Comparison of ENCODE assay signal across 28 cellular contexts in genomic region chr3:106114220-106114619, GRCh38.
DNase-seq lines count a peak whose midpoint lies in the region; TF ChIP-seq lines count a peak whose summit lies in the region.
"Had no signal": no experiment of that assay in that cellular context is flagged by ENCODE, and none has a peak within 500 bp of the region (broad histone marks: within the 10 kb centered on the region; RNA-seq: fewer than 3 reads in every experiment).

No MANE protein-coding gene starts in this region.

- no peaks in the 10 kb centered on the region for H3K27me3 Mint-ChIP-seq in MCF 10A (ENCODE audit: insufficient read depth, unreplicated experiment)
- H3K27me3 Mint-ChIP-seq: central memory CD8-positive, alpha-beta T cell; progenitor cell of endocrine pancreas had no signal

- BruUV-seq in MCF 10A (replicated peaks; lab: Mats Ljungman, UMichigan), result no TSS peak

- POLR2A ChIA-PET in MCF 10A (lab: Yijun Ruan, JAX), result no interaction called here

- H3K9me3 ChIP-seq in breast epithelium (no peaks in the 10 kb centered on the region), esophagus squamous epithelium (no peaks in the 10 kb centered on the region)
- H3K9me3 ChIP-seq: HAP-1, stomach, upper lobe of left lung had no signal

- DNase-seq in MCF 10A (ENCODE audit: unreplicated experiment) (no peak), breast epithelium (ENCODE audit: low spot score in 2 of 2) (no peak), amniotic epithelial cell (ENCODE audit: low read depth) (peak; percentile 78), fibroblast of the aortic adventitia (ENCODE audit: low read depth) (peak; percentile 61), hepatic stellate cell (ENCODE audit: low spot score) (no peak), esophagus squamous epithelium (lab: John Stamatoyannopoulos, UW) (no peak), cortex of kidney (lab: John Stamatoyannopoulos, UW) (no peak), Ammon's horn (ENCODE audit: low spot score) (no peak)
- DNase-seq: 8988T; activated CD4-positive, alpha-beta T cell treated with anti-CD3 and anti-CD28 coated beads, Interleukin-2, amount 50 U/mL, for 1 hour; activated gamma-delta T cell; amniotic stem cell; C1 segment of cervical spinal cord; effector memory CD4-positive, alpha-beta T cell; GF-D8; hypothalamus; MV-4-11; NCI-H1694 treated with DMSO at 0.1 percent for 48 hours; NCI-H345; nephron progenitor cell; stimulated activated CD4-positive, alpha-beta T cell treated with anti-CD3 and anti-CD28 coated beads, Interleukin-4, amount 100 ng/mL, for 1 hour; stomach; T-helper 1 cell; upper lobe of left lung had no signal

- H3K4me1 Mint-ChIP-seq in MCF 10A (ENCODE audit: insufficient read depth, unreplicated experiment), result peaks cover 7% of the 10 kb centered on the region
- H3K4me1 Mint-ChIP-seq: central memory CD8-positive, alpha-beta T cell; nephron progenitor cell had no signal

- CTCF ChIA-PET in MCF 10A (lab: Yijun Ruan, JAX), result interaction anchor here (0.5 kb wide), 1 partner anchor 173 kb away, joined by 3 read pairs; no protein-coding TSS in a partner anchor

- TF ChIP-seq POLR2A in breast epithelium (IDR thresholded peaks at IDR 0.05), result no peak
- no peak for TF ChIP-seq POLR2A in esophagus squamous epithelium (IDR thresholded peaks at IDR 0.05)

- H3K27ac ChIP-seq in breast epithelium, result no peak overlapping the region
- no peak overlapping the region for H3K27ac ChIP-seq in esophagus squamous epithelium
- H3K27ac ChIP-seq: skin epidermis, stomach, upper lobe of left lung had no signal

- H3K4me3 ChIP-seq in breast epithelium (no peak overlapping the region), fibroblast of the aortic adventitia (ENCODE audit: low read depth, low read length) (no peak overlapping the region), esophagus squamous epithelium (no peak overlapping the region)
- H3K4me3 ChIP-seq: HAP-1, skin epidermis, stomach, upper lobe of left lung had no signal

- TF ChIP-seq CTCF in MCF 10A (IDR thresholded peaks at IDR 0.05; ENCODE audit: unreplicated experiment), result no peak
- no peak for TF ChIP-seq CTCF in breast epithelium (IDR thresholded peaks at IDR 0.05)
- TF ChIP-seq CTCF in fibroblast of the aortic adventitia (IDR thresholded peaks at IDR 0.05; ENCODE audit: insufficient read depth, low read length), result no peak
- no peak for TF ChIP-seq CTCF in esophagus squamous epithelium (IDR thresholded peaks at IDR 0.05)

- intact Hi-C loops in MCF 10A (cut with micrococcal nuclease) (no loop called here), breast epithelium (cut with DNase I; ENCODE audit: low total_unique reads) (no loop called here), esophagus squamous epithelium (cut with DNase I) (no loop called here)

- H3K36me3 ChIP-seq in breast epithelium (no peaks in the 10 kb centered on the region), esophagus squamous epithelium (no peaks in the 10 kb centered on the region)
- H3K36me3 ChIP-seq: HAP-1, stomach, upper lobe of left lung had no signal

- H3K4me3 Mint-ChIP-seq in MCF 10A (ENCODE audit: unreplicated experiment), result no peak overlapping the region
- H3K4me3 Mint-ChIP-seq: central memory CD8-positive, alpha-beta T cell; nephron progenitor cell had no signal

- H3K27me3 ChIP-seq in breast epithelium, result no peaks in the 10 kb centered on the region
- no peaks in the 10 kb centered on the region for H3K27me3 ChIP-seq in esophagus squamous epithelium
- H3K27me3 ChIP-seq: stomach, upper lobe of left lung had no signal

- peak overlapping the region; percentile 9 for H3K27ac Mint-ChIP-seq in MCF 10A (ENCODE audit: low read depth, unreplicated experiment)
- H3K27ac Mint-ChIP-seq: nephron progenitor cell, progenitor cell of endocrine pancreas had no signal

- H3K9me3 Mint-ChIP-seq in MCF 10A (ENCODE audit: unreplicated experiment), result no peaks in the 10 kb centered on the region
- H3K9me3 Mint-ChIP-seq: central memory CD8-positive, alpha-beta T cell; nephron progenitor cell had no signal

- no peaks in the 10 kb centered on the region for H3K36me3 Mint-ChIP-seq in MCF 10A (ENCODE audit: insufficient read depth, unreplicated experiment)

- 75 to 76% methylated on average over 1 of the region's 1 CpG for WGBS in esophagus squamous epithelium, 2 donors

- H3K4me1 ChIP-seq in breast epithelium (no peaks in the 10 kb centered on the region), esophagus squamous epithelium (peaks cover 0 to 7% (median 0%) of the 10 kb centered on the region in 3 donors)
- H3K4me1 ChIP-seq: HAP-1, stomach, upper lobe of left lung had no signal

Comparison
In these comparisons a context has a peak if more than half of its experiments do, and no peak if none do; other contexts are left out.
1. DNase-seq: peak in amniotic epithelial cell (single experiment) and fibroblast of the aortic adventitia (single experiment); none in MCF 10A (single experiment), breast epithelium (0 of 2), hepatic stellate cell (single experiment), esophagus squamous epithelium (single experiment), cortex of kidney (single experiment) and Ammon's horn (single experiment).